Comparison of ENCODE assay signal across 1 cellular context in the genomic region with DNA sequence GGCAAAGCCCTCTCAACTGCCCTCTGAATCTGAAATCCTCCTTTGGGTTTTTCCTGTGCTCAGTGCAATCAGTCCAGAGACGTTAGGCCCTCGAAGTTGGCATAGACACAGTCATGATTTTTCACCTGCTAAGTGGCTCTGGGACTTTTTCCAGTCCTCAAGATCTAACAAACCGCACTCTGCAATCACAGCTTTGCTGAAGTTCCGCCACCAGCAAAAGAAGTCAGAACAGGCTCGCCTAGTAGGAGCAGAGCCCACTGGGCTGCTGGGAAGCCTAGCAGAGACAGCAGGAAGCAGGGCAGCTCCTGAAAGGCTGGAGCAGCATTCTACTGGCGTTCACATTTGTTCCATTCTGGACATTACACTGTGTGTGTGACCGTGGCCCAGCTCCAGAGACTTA.
TF ChIP-seq lines count a peak whose summit lies in the region.

No MANE protein-coding gene starts in this region.

TF ChIP-seq in HepG2, 621 proteins besides CTCF, POLR2A, EP300 and RAD21:
- TF ChIP-seq ZNF274 (CRISPR knock-in tag; IDR thresholded peaks at IDR 0.05) (no peak), MYPOP (CRISPR knock-in tag; IDR thresholded peaks at IDR 0.05) (no peak), IRX3 (CRISPR knock-in tag; IDR thresholded peaks at IDR 0.05; ENCODE audit: borderline replicate concordance, low read depth) (no peak), SMC3 (IDR thresholded peaks at IDR 0.05; ENCODE audit: low read length) (no peak), ZNF382 (CRISPR knock-in tag; IDR thresholded peaks at IDR 0.05; ENCODE audit: borderline replicate concordance) (no peak), HBP1 (CRISPR knock-in tag; IDR thresholded peaks at IDR 0.05; ENCODE audit: low read depth) (no peak), TBP (CRISPR knock-in tag; IDR thresholded peaks at IDR 0.05) (no peak), ZNF317 (CRISPR knock-in tag; IDR thresholded peaks at IDR 0.05) (no peak), ZNF616 (CRISPR knock-in tag; IDR thresholded peaks at IDR 0.05; ENCODE audit: low read depth) (no peak), FOXP4 (CRISPR knock-in tag; IDR thresholded peaks at IDR 0.05) (no peak), AKAP8 (CRISPR knock-in tag; IDR thresholded peaks at IDR 0.05) (no peak), SMAD9 (CRISPR knock-in tag; IDR thresholded peaks at IDR 0.05) (no peak), CREM (IDR thresholded peaks at IDR 0.05) (no peak), CREM (CRISPR knock-in tag; IDR thresholded peaks at IDR 0.05) (no peak), ZNF747 (CRISPR knock-in tag; IDR thresholded peaks at IDR 0.05; ENCODE audit: borderline replicate concordance) (no peak), ZNF713 (CRISPR knock-in tag; IDR thresholded peaks at IDR 0.05) (no peak), ZNF530 (CRISPR knock-in tag; IDR thresholded peaks at IDR 0.05; ENCODE audit: low read depth) (no peak), ZNF124 (CRISPR knock-in tag; IDR thresholded peaks at IDR 0.05) (no peak), CEBPG (CRISPR knock-in tag; IDR thresholded peaks at IDR 0.05) (no peak)
- TF ChIP-seq, protein P1, sequence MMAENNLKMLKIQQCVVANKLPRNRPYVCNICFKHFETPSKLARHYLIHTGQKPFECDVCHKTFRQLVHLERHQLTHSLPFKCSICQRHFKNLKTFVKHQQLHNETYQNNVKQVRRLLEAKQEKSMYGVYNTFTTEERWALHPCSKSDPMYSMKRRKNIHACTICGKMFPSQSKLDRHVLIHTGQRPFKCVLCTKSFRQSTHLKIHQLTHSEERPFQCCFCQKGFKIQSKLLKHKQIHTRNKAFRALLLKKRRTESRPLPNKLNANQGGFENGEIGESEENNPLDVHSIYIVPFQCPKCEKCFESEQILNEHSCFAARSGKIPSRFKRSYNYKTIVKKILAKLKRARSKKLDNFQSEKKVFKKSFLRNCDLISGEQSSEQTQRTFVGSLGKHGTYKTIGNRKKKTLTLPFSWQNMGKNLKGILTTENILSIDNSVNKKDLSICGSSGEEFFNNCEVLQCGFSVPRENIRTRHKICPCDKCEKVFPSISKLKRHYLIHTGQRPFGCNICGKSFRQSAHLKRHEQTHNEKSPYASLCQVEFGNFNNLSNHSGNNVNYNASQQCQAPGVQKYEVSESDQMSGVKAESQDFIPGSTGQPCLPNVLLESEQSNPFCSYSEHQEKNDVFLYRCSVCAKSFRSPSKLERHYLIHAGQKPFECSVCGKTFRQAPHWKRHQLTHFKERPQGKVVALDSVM (CRISPR knock-in tag; IDR thresholded peaks at IDR 0.05): no peak
- TF ChIP-seq, protein P2, sequence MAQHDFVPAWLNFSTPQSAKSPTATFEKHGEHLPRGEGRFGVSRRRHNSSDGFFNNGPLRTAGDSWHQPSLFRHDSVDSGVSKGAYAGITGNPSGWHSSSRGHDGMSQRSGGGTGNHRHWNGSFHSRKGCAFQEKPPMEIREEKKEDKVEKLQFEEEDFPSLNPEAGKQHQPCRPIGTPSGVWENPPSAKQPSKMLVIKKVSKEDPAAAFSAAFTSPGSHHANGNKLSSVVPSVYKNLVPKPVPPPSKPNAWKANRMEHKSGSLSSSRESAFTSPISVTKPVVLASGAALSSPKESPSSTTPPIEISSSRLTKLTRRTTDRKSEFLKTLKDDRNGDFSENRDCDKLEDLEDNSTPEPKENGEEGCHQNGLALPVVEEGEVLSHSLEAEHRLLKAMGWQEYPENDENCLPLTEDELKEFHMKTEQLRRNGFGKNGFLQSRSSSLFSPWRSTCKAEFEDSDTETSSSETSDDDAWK (CRISPR knock-in tag; IDR thresholded peaks at IDR 0.05): no peak
